11 cellular contexts compared by ENCODE assay signal in genomic region chr16:31010943-31011342, GRCh38. TPM values are rescaled to one million over a fixed set of nuclear protein-coding genes. Genes with fewer than 3 reads are reported as not detected.
DNase-seq lines count a peak whose midpoint lies in the region; ATAC-seq and TF ChIP-seq lines count a peak whose summit lies in the region.
"Had no signal": no experiment of that assay in that cellular context is flagged by ENCODE, and none has a peak within 500 bp of the region (broad histone marks: within the 10 kb centered on the region; RNA-seq: fewer than 3 reads in every experiment).

No MANE protein-coding gene starts in this region.

- peak overlapping the region; percentile 41 for H3K4me3 ChIP-seq in ectodermal cell (ENCODE audit: insufficient read depth, low read depth, low read length)
- no peak overlapping the region for H3K4me3 ChIP-seq in right atrium auricular region
- H3K4me3 ChIP-seq: colonic mucosa had no signal

- H3K27me3 ChIP-seq in CD4-positive, alpha-beta T cell (ENCODE audit: control insufficient read depth, insufficient read depth, low read length) = peaks cover 2% of the 10 kb centered on the region
- H3K27me3 ChIP-seq in ectodermal cell (ENCODE audit: control insufficient read depth, insufficient read depth, low read length, poor library complexity, severe bottlenecking) (peaks cover 10% of the 10 kb centered on the region), right atrium auricular region (peaks cover 10 to 12% of the 10 kb centered on the region in 2 donors)

- no peaks in the 10 kb centered on the region for H3K36me3 ChIP-seq in ectodermal cell (ENCODE audit: control insufficient read depth, insufficient read depth, low read length)
- no peaks in the 10 kb centered on the region for H3K36me3 ChIP-seq in right atrium auricular region
- H3K36me3 ChIP-seq: colonic mucosa had no signal

- ATAC-seq in CD4-positive, alpha-beta T cell (ENCODE audit: poor library complexity) = peak; percentile 13
- ATAC-seq in GM19023 (IDR thresholded peaks at IDR 0.05; ENCODE audit: unreplicated experiment) = no peak
- no peak for ATAC-seq in GM21576 (IDR thresholded peaks at IDR 0.05; ENCODE audit: unreplicated experiment)

- H3K4me1 ChIP-seq in ectodermal cell (ENCODE audit: control insufficient read depth, insufficient read depth, low read length) (no peaks in the 10 kb centered on the region), right atrium auricular region (peaks cover 0 to 4% of the 10 kb centered on the region in 2 donors)
- H3K4me1 ChIP-seq: colonic mucosa had no signal

- no peak for DNase-seq in CD4-positive, alpha-beta T cell
- no peak for DNase-seq in neural crest cell (ENCODE audit: low read depth, low spot score)
- DNase-seq in right atrium auricular region (ENCODE audit: low spot score) = no peak
- no peak for DNase-seq in EL
- DNase-seq: activated CD4-positive, CD25-positive, alpha-beta regulatory T cell treated with anti-CD3 and anti-CD28 coated beads, Interleukin-2, amount 50 U/mL, for 72 hours; colonic mucosa had no signal

- H3K27me3 Mint-ChIP-seq in CD4-positive, alpha-beta T cell = peaks cover 34% of the 10 kb centered on the region
- H3K27me3 Mint-ChIP-seq in IgD-negative memory B cell (peaks cover 29% of the 10 kb centered on the region), neural crest cell (ENCODE audit: low read depth) (peaks cover 39% of the 10 kb centered on the region)

- no peaks in the 10 kb centered on the region for H3K9me3 ChIP-seq in CD4-positive, alpha-beta T cell (ENCODE audit: control insufficient read depth, low read length)
- H3K9me3 ChIP-seq in ectodermal cell (ENCODE audit: control insufficient read depth, low read length) (no peaks in the 10 kb centered on the region), right atrium auricular region (no peaks in the 10 kb centered on the region)
- H3K9me3 ChIP-seq: colonic mucosa had no signal

- no peaks in the 10 kb centered on the region for H3K9me3 Mint-ChIP-seq in CD4-positive, alpha-beta T cell
- no peaks in the 10 kb centered on the region for H3K9me3 Mint-ChIP-seq in IgD-negative memory B cell
- no peaks in the 10 kb centered on the region for H3K9me3 Mint-ChIP-seq in neural crest cell

- no peak for TF ChIP-seq CTCF in CD4-positive, alpha-beta T cell (IDR thresholded peaks at IDR 0.05)
- TF ChIP-seq CTCF in neural crest cell (conservative IDR thresholded peaks at IDR 0.05) (no peak), right atrium auricular region (IDR thresholded peaks at IDR 0.05) (no peak)

- no peaks in the 10 kb centered on the region for H3K36me3 Mint-ChIP-seq in CD4-positive, alpha-beta T cell (ENCODE audit: low read depth)
- peaks cover 4% of the 10 kb centered on the region for H3K36me3 Mint-ChIP-seq in IgD-negative memory B cell
- no peaks in the 10 kb centered on the region for H3K36me3 Mint-ChIP-seq in neural crest cell (ENCODE audit: low read depth)

- peaks cover 23% of the 10 kb centered on the region for H3K4me1 Mint-ChIP-seq in CD4-positive, alpha-beta T cell (ENCODE audit: low read depth)
- H3K4me1 Mint-ChIP-seq in IgD-negative memory B cell (peaks cover 0 to 6% (median 3%) of the 10 kb centered on the region in 3 donors), neural crest cell (peaks cover 15% of the 10 kb centered on the region)

- peak overlapping the region; percentile 20 for H3K27ac Mint-ChIP-seq in CD4-positive, alpha-beta T cell
- H3K27ac Mint-ChIP-seq in IgD-negative memory B cell (no peak overlapping the region), neural crest cell (ENCODE audit: unreplicated experiment) (no peak overlapping the region)

- WGBS in ectodermal cell, 2 experiments = 53 to 57% methylated on average over 14 of the region's 14 CpGs

- no peak overlapping the region for H3K27ac ChIP-seq in CD4-positive, alpha-beta T cell (ENCODE audit: low read depth, low read length)
- H3K27ac ChIP-seq in ectodermal cell (ENCODE audit: insufficient read depth, low read depth, low read length, poor library complexity, severe bottlenecking) (no peak overlapping the region), right atrium auricular region (no peak overlapping the region)
- H3K27ac ChIP-seq: colonic mucosa had no signal

- CTCF ChIA-PET in CD4-positive, alpha-beta T cell (lab: Charles Lee) = interaction anchor here (0.6 kb wide), 1 partner anchor 19 kb away, joined by 3 read pairs; no protein-coding TSS in a partner anchor

- POLR2A ChIA-PET in CD4-positive, alpha-beta T cell (lab: Charles Lee) = no interaction called here

- H3K4me3 Mint-ChIP-seq in CD4-positive, alpha-beta T cell = peak overlapping the region; percentile 87
- peak overlapping the region in 3 of 4 donors; percentile 41 to 86 (median 78) for H3K4me3 Mint-ChIP-seq in IgD-negative memory B cell
- peak overlapping the region; percentile 69 for H3K4me3 Mint-ChIP-seq in neural crest cell

- intact Hi-C loops in CD4-positive, alpha-beta T cell (cut with DNase I, micrococcal nuclease) = no loop called here

RNA-seq across cellular contexts. Expression of gene STX1B, which starts 0.5 kb away (rescaled TPM):
- 1 to 10 TPM; 2.9 to 3.1 TPM for total RNA-seq in CD4-positive, alpha-beta T cell
- polyA plus RNA-seq in IgD-negative memory B cell = 0.18 TPM
- 17.1 TPM for polyA plus RNA-seq in ectodermal cell (2013, experiment 1 of 4)
- polyA plus RNA-seq in ectodermal cell (2013, experiment 2 of 4) = 18.2 TPM
- 12.8 TPM for polyA plus RNA-seq in ectodermal cell (2013, experiment 3 of 4)
- 14.7 TPM for polyA plus RNA-seq in ectodermal cell (2013, experiment 4 of 4)
- total RNA-seq in neural crest cell = 12.1 and 14.1 TPM in 2 replicates
- 1 to 10 TPM; 1.3 to 2.1 TPM for total RNA-seq in right atrium auricular region
- total RNA-seq: skeletal muscle tissue had no signal

RNA-seq across cellular contexts. Expression of gene STX4, which starts 22.4 kb away (rescaled TPM):
- total RNA-seq in CD4-positive, alpha-beta T cell = 10 to 100 TPM; 54.1 to 55.2 TPM
- polyA plus RNA-seq in IgD-negative memory B cell = 30.3 TPM
- 31.2 TPM for polyA plus RNA-seq in ectodermal cell (2013, experiment 1 of 4)
- polyA plus RNA-seq in ectodermal cell (2013, experiment 2 of 4) = 30.1 TPM
- 23.1 TPM for polyA plus RNA-seq in ectodermal cell (2013, experiment 3 of 4)
- 28.7 TPM for polyA plus RNA-seq in ectodermal cell (2013, experiment 4 of 4)
- total RNA-seq in neural crest cell (21.9 and 26.0 TPM in 2 replicates), right atrium auricular region (10 to 100 TPM; 17.1 to 23.8 TPM)

RNA-seq across cellular contexts. Expression of gene HSD3B7, which starts 25.9 kb away (rescaled TPM):
- total RNA-seq in CD4-positive, alpha-beta T cell = under 1 TPM in 1 of 2 experiments, not detected in 1; 0.11 TPM
- polyA plus RNA-seq in IgD-negative memory B cell = not detected
- 3.2 TPM for polyA plus RNA-seq in ectodermal cell (2013, experiment 1 of 4)
- 3.7 TPM for polyA plus RNA-seq in ectodermal cell (2013, experiment 2 of 4)
- polyA plus RNA-seq in ectodermal cell (2013, experiment 3 of 4) = 2.3 TPM
- polyA plus RNA-seq in ectodermal cell (2013, experiment 4 of 4) = 2.8 TPM
- total RNA-seq in neural crest cell = 1.9 and 2.3 TPM in 2 replicates
- total RNA-seq in right atrium auricular region = 1 to 10 TPM; 6.0 to 8.5 TPM

RNA-seq across cellular contexts. Expression of gene SETD1A, which starts 53.4 kb away (rescaled TPM):
- 10 to 100 TPM; 40.1 to 41.2 TPM for total RNA-seq in CD4-positive, alpha-beta T cell
- polyA plus RNA-seq in IgD-negative memory B cell = 3.0 TPM
- polyA plus RNA-seq in ectodermal cell (2013, experiment 1 of 4) = 34.5 TPM
- 39.7 TPM for polyA plus RNA-seq in ectodermal cell (2013, experiment 2 of 4)
- 27.2 TPM for polyA plus RNA-seq in ectodermal cell (2013, experiment 3 of 4)
- 28.6 TPM for polyA plus RNA-seq in ectodermal cell (2013, experiment 4 of 4)
- total RNA-seq in neural crest cell (33.4 and 35.2 TPM in 2 replicates), right atrium auricular region (1 to 10 TPM; 3.8 to 8.6 TPM)
